In genomic region chr7:156065400-156065799, GRCh38 we compare ENCODE assay signal across 27 cellular contexts.
DNase-seq lines count a peak whose midpoint lies in the region; ATAC-seq, FAIRE-seq and TF ChIP-seq lines count a peak whose summit lies in the region.
"Had no signal": no experiment of that assay in that cellular context is flagged by ENCODE, and none has a peak within 500 bp of the region (broad histone marks: within the 10 kb centered on the region; RNA-seq: fewer than 3 reads in every experiment).

No MANE protein-coding gene starts in this region.

- peaks cover 28% of the 10 kb centered on the region for H3K9me3 Mint-ChIP-seq in Caco-2 (ENCODE audit: unreplicated experiment)

- H3K4me1 ChIP-seq in A549: peaks cover 15% of the 10 kb centered on the region
- peaks cover 18% of the 10 kb centered on the region for H3K4me1 ChIP-seq in Caco-2
- peaks cover 15% of the 10 kb centered on the region for H3K4me1 ChIP-seq in PC-9 (replicated peaks; ENCODE audit: insufficient read depth)
- peaks cover 8% of the 10 kb centered on the region for H3K4me1 ChIP-seq in hepatocyte (ENCODE audit: insufficient read depth)

- H3K9me2 ChIP-seq in PC-9 (ENCODE audit: insufficient read depth) (no peaks in the 10 kb centered on the region), hepatocyte (replicated peaks; ENCODE audit: insufficient read depth) (no peaks in the 10 kb centered on the region)

- TF ChIP-seq RAD21 in A549 (conservative IDR thresholded peaks at IDR 0.05 in 1 of 2, IDR thresholded peaks at IDR 0.05 in 1 of 2): no peak

- intact Hi-C loops in Caco-2 (cut with micrococcal nuclease; ENCODE audit: unreplicated experiment): no loop called here
- intact Hi-C loops in PC-9 (cut with micrococcal nuclease; ENCODE audit: unreplicated experiment): no loop called here

- H3K79me2 ChIP-seq in PC-9 (ENCODE audit: low read depth) (no peaks in the 10 kb centered on the region), hepatocyte (no peaks in the 10 kb centered on the region)

- no peaks in the 10 kb centered on the region for H3K27me3 Mint-ChIP-seq in Caco-2 (ENCODE audit: insufficient read depth, unreplicated experiment)

- WGBS in A549 (ENCODE audit: missing lambda C conversion rate): 39% methylated on average over 3 of the region's 3 CpGs
- 44% methylated on average over 3 of the region's 3 CpGs for WGBS in hepatocyte (ENCODE audit: low lambda C conversion rate, missing lambda C conversion rate)

- H3K9me3 ChIP-seq in A549 (no peaks in the 10 kb centered on the region), Caco-2 (no peaks in the 10 kb centered on the region), PC-9 (ENCODE audit: insufficient read depth, low read depth) (no peaks in the 10 kb centered on the region), hepatocyte (ENCODE audit: low read depth) (no peaks in the 10 kb centered on the region)

- peak overlapping the region; percentile 39 for H3K4me2 ChIP-seq in A549
- peak overlapping the region; percentile 58 for H3K4me2 ChIP-seq in PC-9
- H3K4me2 ChIP-seq in hepatocyte: peak overlapping the region; percentile 11

- H3K4me1 Mint-ChIP-seq in Caco-2 (ENCODE audit: low read depth, unreplicated experiment): peaks cover 21% of the 10 kb centered on the region
- H3K4me1 Mint-ChIP-seq: B cell had no signal

- H4K20me1 ChIP-seq in PC-9 (ENCODE audit: insufficient read depth): no peaks in the 10 kb centered on the region
- no peaks in the 10 kb centered on the region for H4K20me1 ChIP-seq in hepatocyte (ENCODE audit: insufficient read depth, poor library complexity, severe bottlenecking)

- no peak for FAIRE-seq in A549 (lab: Jason Lieb, UNC)
- FAIRE-seq: GM12878, GM19239, HTR-8/SVneo had no signal

- H2AFZ ChIP-seq in PC-9: no peak overlapping the region
- no peak overlapping the region for H2AFZ ChIP-seq in hepatocyte

- no peak for ATAC-seq in A549
- ATAC-seq: CD8-positive, alpha-beta T cell; GM12878 had no signal

- no peak for TF ChIP-seq POLR2A in A549 (IDR thresholded peaks at IDR 0.05; ENCODE audit: low read length)

- peaks cover 15% of the 10 kb centered on the region for H3F3A ChIP-seq in PC-9 (ENCODE audit: insufficient read depth, low read depth)

- no peak for TF ChIP-seq EP300 in A549 (IDR thresholded peaks at IDR 0.05)

- H3K27ac Mint-ChIP-seq in Caco-2 (ENCODE audit: unreplicated experiment): peak overlapping the region; percentile 85
- H3K27ac Mint-ChIP-seq: B cell; CD8-positive, alpha-beta T cell had no signal

- DNase-seq in A549 (ENCODE audit: low read depth in 1 of 2, low spot score in 1 of 2) (no peak), Caco-2 (peak in 1 of 2 experiments; percentile 20), PC-9 (no peak), hepatocyte (ENCODE audit: low spot score) (no peak), NCI-H2196 treated with DMSO at 0.1 percent for 48 hours (lab: John Stamatoyannopoulos, UW; ENCODE audit: unreplicated experiment) (no peak), epidermal melanocyte (ENCODE audit: insufficient read length, low spot score) (no peak), hippocampal formation (lab: John Stamatoyannopoulos, UW) (no peak)
- DNase-seq: CD8-positive, alpha-beta T cell; DMS 273 treated with DMSO at 0.1 percent for 48 hours; DMS79; EL; GDM1; KG1; MM.1S; NCI-H2029; NCI-H2171; NCI-H345; NCI-H510A treated with DMSO at 0.1 percent for 48 hours; NCI-H774; NK-92 treated with Interleukin-12 subunit alpha and Interleukin-12 subunit beta, amount 100 ng/mL, for 24 hours; SHP77 treated with DMSO at 0.1 percent for 48 hours; T-helper 2 cell had no signal

- CTCF ChIA-PET in A549 (lab: Yijun Ruan, JAX) (interaction anchor here (1.0 kb wide), 1 partner anchor 407 kb away, joined by 4 read pairs; no protein-coding TSS in a partner anchor), Caco-2 (lab: Charles Lee) (interaction anchor here (0.5 kb wide), 1 partner anchor 465 kb away, joined by 3 read pairs; no protein-coding TSS in a partner anchor), PC-9 (lab: Charles Lee) (no interaction called here)

- no peaks in the 10 kb centered on the region for H3K36me3 ChIP-seq in Caco-2 (ENCODE audit: control insufficient read depth, insufficient read depth, low read length)
- no peaks in the 10 kb centered on the region for H3K36me3 ChIP-seq in PC-9 (ENCODE audit: low read depth)
- H3K36me3 ChIP-seq in hepatocyte (replicated peaks; ENCODE audit: insufficient read depth, low read depth): no peaks in the 10 kb centered on the region

- H3K27me3 ChIP-seq in Caco-2 (replicated peaks; ENCODE audit: control insufficient read depth, insufficient read depth, low read length): no peaks in the 10 kb centered on the region
- peaks cover 82% of the 10 kb centered on the region for H3K27me3 ChIP-seq in PC-9 (ENCODE audit: insufficient read depth, low read depth)
- H3K27me3 ChIP-seq in hepatocyte: no peaks in the 10 kb centered on the region

- H3K36me3 Mint-ChIP-seq in Caco-2 (ENCODE audit: insufficient read depth, unreplicated experiment): no peaks in the 10 kb centered on the region
- H3K36me3 Mint-ChIP-seq: CD8-positive, alpha-beta T cell had no signal

- BruUV-seq in Caco-2 (replicated peaks; lab: Mats Ljungman, UMichigan): no TSS peak
- no TSS peak for BruUV-seq in PC-9 (replicated peaks; lab: Mats Ljungman, UMichigan)

- no peak overlapping the region for H3K4me3 ChIP-seq in A549
- no peak overlapping the region for H3K4me3 ChIP-seq in Caco-2 (ENCODE audit: low read depth, low read length)
- H3K4me3 ChIP-seq in PC-9: no peak overlapping the region
- no peak overlapping the region for H3K4me3 ChIP-seq in hepatocyte
- H3K4me3 ChIP-seq: GM12878 had no signal

- H3K27ac ChIP-seq in A549 (peak overlapping the region in 1 of 2 experiments; percentile 35; a peak in 1 of 6 replicates), PC-9 (no peak overlapping the region), hepatocyte (peak overlapping the region; percentile 54)
- H3K27ac ChIP-seq: C4-2B had no signal

- TF ChIP-seq CTCF in A549 (IDR thresholded peaks at IDR 0.05) (no peak), Caco-2 (IDR thresholded peaks at IDR 0.05; ENCODE audit: insufficient read depth in 1 of 2, low read depth in 1 of 2, low read length in 1 of 2, severe bottlenecking in 1 of 2, unreplicated experiment in 1 of 2) (no peak), PC-9 (conservative IDR thresholded peaks at IDR 0.05) (no peak), hepatocyte (IDR thresholded peaks at IDR 0.05; ENCODE audit: poor library complexity) (no peak)

- POLR2A ChIA-PET in A549 (lab: Yijun Ruan, JAX) (no interaction called here), Caco-2 (lab: Charles Lee) (no interaction called here), PC-9 (lab: Charles Lee; ENCODE audit: unreplicated experiment) (no interaction called here)

- H3K4me3 Mint-ChIP-seq in Caco-2 (ENCODE audit: unreplicated experiment): peak overlapping the region; percentile 59
- H3K4me3 Mint-ChIP-seq: B cell; CD8-positive, alpha-beta T cell had no signal

TF ChIP-seq in A549, 52 proteins besides CTCF, POLR2A, EP300 and RAD21:
- TF ChIP-seq SMC3 (IDR thresholded peaks at IDR 0.05) (no peak), KDM1A (IDR thresholded peaks at IDR 0.05; ENCODE audit: low read depth) (no peak), CBX2 (IDR thresholded peaks at IDR 0.05; ENCODE audit: borderline replicate concordance, low read depth) (no peak), ELK1 (IDR thresholded peaks at IDR 0.05; ENCODE audit: low read depth, low read length) (no peak), BCL3 (IDR thresholded peaks at IDR 0.05) (no peak), RFX5 (IDR thresholded peaks at IDR 0.05) (no peak), EHF (CRISPR knock-in tag; IDR thresholded peaks at IDR 0.05) (no peak), FOXS1 (CRISPR knock-in tag; IDR thresholded peaks at IDR 0.05) (no peak), PBX3 (IDR thresholded peaks at IDR 0.05) (no peak), RNF2 (IDR thresholded peaks at IDR 0.05; ENCODE audit: borderline replicate concordance, low read depth) (no peak), EHMT2 (IDR thresholded peaks at IDR 0.05; ENCODE audit: low read depth) (no peak), CHD4 (IDR thresholded peaks at IDR 0.05; ENCODE audit: borderline replicate concordance) (no peak), CHD2 (IDR thresholded peaks at IDR 0.05; ENCODE audit: low read length, partially characterized antibody) (no peak), JUN (IDR thresholded peaks at IDR 0.05) (no peak)
